21 cellular contexts compared by ENCODE assay signal in genomic region chr14:34179723-34180122, GRCh38.
DNase-seq lines count a peak whose midpoint lies in the region; TF ChIP-seq lines count a peak whose summit lies in the region.
"Had no signal": no experiment of that assay in that cellular context is flagged by ENCODE, and none has a peak within 500 bp of the region (broad histone marks: within the 10 kb centered on the region; RNA-seq: fewer than 3 reads in every experiment).

No MANE protein-coding gene starts in this region.

- H3K9me3 Mint-ChIP-seq in HFFc6: peaks cover 44% of the 10 kb centered on the region

- no peak overlapping the region for H3K4me3 Mint-ChIP-seq in HFFc6
- H3K4me3 Mint-ChIP-seq: B cell, T-helper 17 cell had no signal

- H3K27ac Mint-ChIP-seq in HFFc6: no peak overlapping the region
- H3K27ac Mint-ChIP-seq: B cell, T-helper 17 cell had no signal

- H3K27me3 Mint-ChIP-seq in HFFc6 (ENCODE audit: insufficient read depth): no peaks in the 10 kb centered on the region
- H3K27me3 Mint-ChIP-seq: T-helper 17 cell had no signal

- TF ChIP-seq CTCF in HFFc6 (IDR thresholded peaks at IDR 0.05): no peak

- DNase-seq in NCI-H1417 (lab: John Stamatoyannopoulos, UW) (peak; percentile 30 to 87 (median 54)), NCI-H1417 treated with DMSO at 0.1 percent for 48 hours (lab: John Stamatoyannopoulos, UW) (no peak), NCI-H1092 treated with DMSO at 0.1 percent for 48 hours (lab: John Stamatoyannopoulos, UW) (peak; percentile 83), NCI-H345 (lab: John Stamatoyannopoulos, UW) (peak; percentile 81), mucosa of gallbladder (ENCODE audit: low spot score) (peak; percentile 30), HFFc6 (no peak), middle frontal gyrus (ENCODE audit: extremely low spot score, low spot score) (no peak)
- no peak for DNase-seq in stimulated activated naive CD4-positive, alpha-beta T cell treated with Interleukin-2 at 50 U/mL for 16 hours (lab: John Stamatoyannopoulos, UW)
- DNase-seq: 8988T; activated CD4-positive, alpha-beta T cell treated with anti-CD3 and anti-CD28 coated beads, Interleukin-2, amount 50 U/mL, for 48 hours; amniotic stem cell; cerebellar nuclear complex; effector CD8-positive, alpha-beta T cell; GF-D8; mesendoderm; SJCRH30; stimulated activated CD4-positive, alpha-beta T cell treated with anti-CD3 and anti-CD28 coated beads, Interleukin-1b, Interleukin-23, amount 100 ng/mL, for 48 hours; T-helper 17 cell; uterus; WERI-Rb-1 had no signal

- no peaks in the 10 kb centered on the region for H3K4me1 Mint-ChIP-seq in HFFc6 (ENCODE audit: low read depth)
- H3K4me1 Mint-ChIP-seq: T-helper 17 cell had no signal

- no peaks in the 10 kb centered on the region; the same call in 1 of the 2 replicates for H3K36me3 Mint-ChIP-seq in HFFc6 (ENCODE audit: low read depth)

Comparison
In these comparisons a context has a peak if more than half of its experiments do, and no peak if none do; other contexts are left out.
1. DNase-seq: peak in NCI-H1417 (3 of 3), NCI-H1092 treated with DMSO at 0.1 percent for 48 hours (single experiment), NCI-H345 (single experiment) and mucosa of gallbladder (single experiment); none in NCI-H1417 treated with DMSO at 0.1 percent for 48 hours (single experiment), HFFc6 (single experiment), stimulated activated naive CD4-positive, alpha-beta T cell treated with Interleukin-2 at 50 U/mL for 16 hours (single experiment) and middle frontal gyrus (single experiment).